In genomic region chr6:46993846-46994245, GRCh38 we compare ENCODE assay signal across 17 cellular contexts. TPM values are rescaled to one million over a fixed set of nuclear protein-coding genes. Genes with fewer than 3 reads are reported as not detected.
A peak's percentile ranks its signal among the peaks of the same experiment; 100 is the strongest.
DNase-seq lines count a peak whose midpoint lies in the region; ATAC-seq and TF ChIP-seq lines count a peak whose summit lies in the region.
"Had no signal": no experiment of that assay in that cellular context is flagged by ENCODE, and none has a peak within 500 bp of the region (broad histone marks: within the 10 kb centered on the region; RNA-seq: fewer than 3 reads in every experiment).

No MANE protein-coding gene starts in this region.

- intact Hi-C loops in head of caudate nucleus (cut with DNase I) = no loop called here

- no peak overlapping the region for H3K4me3 ChIP-seq in fibroblast of villous mesenchyme (ENCODE audit: low read depth, low read length)
- H3K4me3 ChIP-seq: right atrium auricular region, thoracic aorta had no signal

- DNase-seq in DMS53 (lab: John Stamatoyannopoulos, UW) = peak; percentile 43
- DNase-seq in DMS53 treated with DMSO at 0.1 percent for 48 hours (lab: John Stamatoyannopoulos, UW; ENCODE audit: unreplicated experiment) = no peak
- DNase-seq in SW480 (ENCODE audit: low spot score) = peak; percentile 65
- DNase-seq in fibroblast of villous mesenchyme (ENCODE audit: low read depth) = peak; percentile 15
- DNase-seq in stromal cell of bone marrow (ENCODE audit: low read depth) = peak; percentile 54
- DNase-seq in head of caudate nucleus = no peak
- no peak for DNase-seq in iPS-NIHi11 (ENCODE audit: low spot score)
- DNase-seq: activated CD4-positive, alpha-beta memory T cell treated with anti-CD3 and anti-CD28 coated beads, Interleukin-2, amount 10 ng/mL, durations not matched to agents 7 days and 5 days; activated gamma-delta T cell treated with Interleukin-2 at 50 U/mL for 16 hours; cortex of kidney; hippocampal formation; NCI-H146; NCI-H82; T-helper 1 cell had no signal

- ATAC-seq in GM21390 (IDR thresholded peaks at IDR 0.05; ENCODE audit: unreplicated experiment) = no peak

- TF ChIP-seq CTCF in fibroblast of villous mesenchyme (IDR thresholded peaks at IDR 0.05; ENCODE audit: insufficient read depth, low read depth, low read length) = no peak

RNA-seq across cellular contexts. Expression of gene ADGRF1, which starts 48.3 kb away (rescaled TPM):
- under 0.01 TPM in 1 of 2 replicates, not detected in the other for total RNA-seq in fibroblast of villous mesenchyme
- total RNA-seq: activated CD4-positive, alpha-beta memory T cell treated with anti-CD3 and anti-CD28 coated beads, Interleukin-2, amount 10 ng/mL, durations not matched to agents 7 days and 5 days; right atrium auricular region; thoracic aorta had no signal

Comparison
In these comparisons a context has a peak if more than half of its experiments do, and no peak if none do; other contexts are left out.
1. DNase-seq: peak in DMS53 (single experiment), SW480 (single experiment), fibroblast of villous mesenchyme (single experiment) and stromal cell of bone marrow (single experiment); none in DMS53 treated with DMSO at 0.1 percent for 48 hours (single experiment), head of caudate nucleus (0 of 42) and iPS-NIHi11 (single experiment).